Comparison of ENCODE assay signal across 1 cellular context in the genomic region with DNA sequence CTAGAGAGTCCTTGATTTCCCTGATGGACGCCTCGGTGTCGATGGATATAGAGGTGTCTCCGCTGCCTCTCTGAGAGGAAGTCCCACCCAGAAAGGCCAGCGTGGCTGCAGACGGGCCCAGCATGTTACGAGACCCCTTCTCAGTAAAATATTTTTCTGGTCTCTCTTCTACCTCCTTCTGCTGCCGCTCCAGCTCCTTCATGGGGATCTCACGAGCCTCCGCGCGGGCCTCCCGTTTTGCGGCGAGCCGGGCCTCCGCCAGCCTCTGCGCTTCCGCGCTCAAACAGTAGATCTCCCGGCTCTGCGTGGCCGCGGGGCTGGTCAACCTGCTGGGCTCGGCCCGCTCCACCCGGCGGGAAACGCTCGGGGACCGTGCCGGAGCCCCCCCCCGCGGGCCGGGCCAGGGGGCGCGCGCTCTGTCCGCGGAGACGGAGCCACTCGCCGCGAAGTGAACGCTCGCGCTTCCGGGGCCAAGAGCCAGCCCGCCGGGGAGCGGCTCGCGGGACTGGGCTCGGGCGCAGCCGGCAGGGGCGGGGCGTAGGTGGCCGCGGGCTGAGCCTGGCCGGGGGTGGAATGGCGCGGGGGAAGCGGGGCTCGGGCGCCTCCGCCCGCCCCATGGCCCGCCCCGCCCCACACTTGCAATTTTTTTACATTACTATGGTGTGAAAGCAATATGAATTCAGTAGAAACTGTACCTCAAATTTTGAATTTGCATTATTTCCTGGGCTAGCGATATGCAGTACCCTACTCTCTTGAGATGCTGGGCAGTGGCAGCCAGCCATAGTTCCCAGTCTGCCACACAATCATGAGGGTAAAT.
TF ChIP-seq lines count a peak whose summit lies in the region.

No MANE protein-coding gene starts in this region.

TF ChIP-seq in HepG2, 621 proteins besides CTCF, POLR2A, EP300 and RAD21 (continued from another document and continues in another):
- TF ChIP-seq, protein P1, sequence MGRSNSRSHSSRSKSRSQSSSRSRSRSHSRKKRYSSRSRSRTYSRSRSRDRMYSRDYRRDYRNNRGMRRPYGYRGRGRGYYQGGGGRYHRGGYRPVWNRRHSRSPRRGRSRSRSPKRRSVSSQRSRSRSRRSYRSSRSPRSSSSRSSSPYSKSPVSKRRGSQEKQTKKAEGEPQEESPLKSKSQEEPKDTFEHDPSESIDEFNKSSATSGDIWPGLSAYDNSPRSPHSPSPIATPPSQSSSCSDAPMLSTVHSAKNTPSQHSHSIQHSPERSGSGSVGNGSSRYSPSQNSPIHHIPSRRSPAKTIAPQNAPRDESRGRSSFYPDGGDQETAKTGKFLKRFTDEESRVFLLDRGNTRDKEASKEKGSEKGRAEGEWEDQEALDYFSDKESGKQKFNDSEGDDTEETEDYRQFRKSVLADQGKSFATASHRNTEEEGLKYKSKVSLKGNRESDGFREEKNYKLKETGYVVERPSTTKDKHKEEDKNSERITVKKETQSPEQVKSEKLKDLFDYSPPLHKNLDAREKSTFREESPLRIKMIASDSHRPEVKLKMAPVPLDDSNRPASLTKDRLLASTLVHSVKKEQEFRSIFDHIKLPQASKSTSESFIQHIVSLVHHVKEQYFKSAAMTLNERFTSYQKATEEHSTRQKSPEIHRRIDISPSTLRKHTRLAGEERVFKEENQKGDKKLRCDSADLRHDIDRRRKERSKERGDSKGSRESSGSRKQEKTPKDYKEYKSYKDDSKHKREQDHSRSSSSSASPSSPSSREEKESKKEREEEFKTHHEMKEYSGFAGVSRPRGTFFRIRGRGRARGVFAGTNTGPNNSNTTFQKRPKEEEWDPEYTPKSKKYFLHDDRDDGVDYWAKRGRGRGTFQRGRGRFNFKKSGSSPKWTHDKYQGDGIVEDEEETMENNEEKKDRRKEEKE (IDR thresholded peaks at IDR 0.05): no peak
- TF ChIP-seq GATAD1 (CRISPR knock-in tag; IDR thresholded peaks at IDR 0.05): 0 out of 2 replicates have a peak, but pooled peaks have one; percentile 22
- 0 out of 2 replicates have a peak, but pooled peaks have one; percentile 46 for TF ChIP-seq ZNF329 (CRISPR knock-in tag; IDR thresholded peaks at IDR 0.05; ENCODE audit: low read depth)
- no peak for TF ChIP-seq FOXO1 (CRISPR knock-in tag; IDR thresholded peaks at IDR 0.05)
- TF ChIP-seq, protein P2, sequence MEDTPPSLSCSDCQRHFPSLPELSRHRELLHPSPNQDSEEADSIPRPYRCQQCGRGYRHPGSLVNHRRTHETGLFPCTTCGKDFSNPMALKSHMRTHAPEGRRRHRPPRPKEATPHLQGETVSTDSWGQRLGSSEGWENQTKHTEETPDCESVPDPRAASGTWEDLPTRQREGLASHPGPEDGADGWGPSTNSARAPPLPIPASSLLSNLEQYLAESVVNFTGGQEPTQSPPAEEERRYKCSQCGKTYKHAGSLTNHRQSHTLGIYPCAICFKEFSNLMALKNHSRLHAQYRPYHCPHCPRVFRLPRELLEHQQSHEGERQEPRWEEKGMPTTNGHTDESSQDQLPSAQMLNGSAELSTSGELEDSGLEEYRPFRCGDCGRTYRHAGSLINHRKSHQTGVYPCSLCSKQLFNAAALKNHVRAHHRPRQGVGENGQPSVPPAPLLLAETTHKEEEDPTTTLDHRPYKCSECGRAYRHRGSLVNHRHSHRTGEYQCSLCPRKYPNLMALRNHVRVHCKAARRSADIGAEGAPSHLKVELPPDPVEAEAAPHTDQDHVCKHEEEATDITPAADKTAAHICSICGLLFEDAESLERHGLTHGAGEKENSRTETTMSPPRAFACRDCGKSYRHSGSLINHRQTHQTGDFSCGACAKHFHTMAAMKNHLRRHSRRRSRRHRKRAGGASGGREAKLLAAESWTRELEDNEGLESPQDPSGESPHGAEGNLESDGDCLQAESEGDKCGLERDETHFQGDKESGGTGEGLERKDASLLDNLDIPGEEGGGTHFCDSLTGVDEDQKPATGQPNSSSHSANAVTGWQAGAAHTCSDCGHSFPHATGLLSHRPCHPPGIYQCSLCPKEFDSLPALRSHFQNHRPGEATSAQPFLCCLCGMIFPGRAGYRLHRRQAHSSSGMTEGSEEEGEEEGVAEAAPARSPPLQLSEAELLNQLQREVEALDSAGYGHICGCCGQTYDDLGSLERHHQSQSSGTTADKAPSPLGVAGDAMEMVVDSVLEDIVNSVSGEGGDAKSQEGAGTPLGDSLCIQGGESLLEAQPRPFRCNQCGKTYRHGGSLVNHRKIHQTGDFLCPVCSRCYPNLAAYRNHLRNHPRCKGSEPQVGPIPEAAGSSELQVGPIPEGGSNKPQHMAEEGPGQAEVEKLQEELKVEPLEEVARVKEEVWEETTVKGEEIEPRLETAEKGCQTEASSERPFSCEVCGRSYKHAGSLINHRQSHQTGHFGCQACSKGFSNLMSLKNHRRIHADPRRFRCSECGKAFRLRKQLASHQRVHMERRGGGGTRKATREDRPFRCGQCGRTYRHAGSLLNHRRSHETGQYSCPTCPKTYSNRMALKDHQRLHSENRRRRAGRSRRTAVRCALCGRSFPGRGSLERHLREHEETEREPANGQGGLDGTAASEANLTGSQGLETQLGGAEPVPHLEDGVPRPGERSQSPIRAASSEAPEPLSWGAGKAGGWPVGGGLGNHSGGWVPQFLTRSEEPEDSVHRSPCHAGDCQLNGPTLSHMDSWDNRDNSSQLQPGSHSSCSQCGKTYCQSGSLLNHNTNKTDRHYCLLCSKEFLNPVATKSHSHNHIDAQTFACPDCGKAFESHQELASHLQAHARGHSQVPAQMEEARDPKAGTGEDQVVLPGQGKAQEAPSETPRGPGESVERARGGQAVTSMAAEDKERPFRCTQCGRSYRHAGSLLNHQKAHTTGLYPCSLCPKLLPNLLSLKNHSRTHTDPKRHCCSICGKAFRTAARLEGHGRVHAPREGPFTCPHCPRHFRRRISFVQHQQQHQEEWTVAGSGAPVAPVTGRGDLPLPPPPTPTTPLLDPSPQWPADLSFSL (CRISPR knock-in tag; IDR thresholded peaks at IDR 0.05): no peak
- no peak for TF ChIP-seq ZNF598 (CRISPR knock-in tag; IDR thresholded peaks at IDR 0.05; ENCODE audit: borderline replicate concordance)
- TF ChIP-seq IKZF4 (CRISPR knock-in tag; IDR thresholded peaks at IDR 0.05; ENCODE audit: borderline replicate concordance, low read depth, not compliant biosample characterization): peak; percentile 34
- 0 out of 2 replicates have a peak, but pooled peaks have one; percentile 45 for TF ChIP-seq IRX3 (CRISPR knock-in tag; IDR thresholded peaks at IDR 0.05; ENCODE audit: borderline replicate concordance, low read depth)
- TF ChIP-seq, protein P3, sequence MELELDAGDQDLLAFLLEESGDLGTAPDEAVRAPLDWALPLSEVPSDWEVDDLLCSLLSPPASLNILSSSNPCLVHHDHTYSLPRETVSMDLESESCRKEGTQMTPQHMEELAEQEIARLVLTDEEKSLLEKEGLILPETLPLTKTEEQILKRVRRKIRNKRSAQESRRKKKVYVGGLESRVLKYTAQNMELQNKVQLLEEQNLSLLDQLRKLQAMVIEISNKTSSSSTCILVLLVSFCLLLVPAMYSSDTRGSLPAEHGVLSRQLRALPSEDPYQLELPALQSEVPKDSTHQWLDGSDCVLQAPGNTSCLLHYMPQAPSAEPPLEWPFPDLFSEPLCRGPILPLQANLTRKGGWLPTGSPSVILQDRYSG (CRISPR knock-in tag; IDR thresholded peaks at IDR 0.05): no peak
- TF ChIP-seq TCF12 (IDR thresholded peaks at IDR 0.05): no peak
- no peak for TF ChIP-seq TCF12 (CRISPR knock-in tag; IDR thresholded peaks at IDR 0.05)
- TF ChIP-seq, protein P4, sequence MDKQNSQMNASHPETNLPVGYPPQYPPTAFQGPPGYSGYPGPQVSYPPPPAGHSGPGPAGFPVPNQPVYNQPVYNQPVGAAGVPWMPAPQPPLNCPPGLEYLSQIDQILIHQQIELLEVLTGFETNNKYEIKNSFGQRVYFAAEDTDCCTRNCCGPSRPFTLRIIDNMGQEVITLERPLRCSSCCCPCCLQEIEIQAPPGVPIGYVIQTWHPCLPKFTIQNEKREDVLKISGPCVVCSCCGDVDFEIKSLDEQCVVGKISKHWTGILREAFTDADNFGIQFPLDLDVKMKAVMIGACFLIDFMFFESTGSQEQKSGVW (CRISPR knock-in tag; IDR thresholded peaks at IDR 0.05; ENCODE audit: borderline replicate concordance): no peak
- TF ChIP-seq, protein P5, sequence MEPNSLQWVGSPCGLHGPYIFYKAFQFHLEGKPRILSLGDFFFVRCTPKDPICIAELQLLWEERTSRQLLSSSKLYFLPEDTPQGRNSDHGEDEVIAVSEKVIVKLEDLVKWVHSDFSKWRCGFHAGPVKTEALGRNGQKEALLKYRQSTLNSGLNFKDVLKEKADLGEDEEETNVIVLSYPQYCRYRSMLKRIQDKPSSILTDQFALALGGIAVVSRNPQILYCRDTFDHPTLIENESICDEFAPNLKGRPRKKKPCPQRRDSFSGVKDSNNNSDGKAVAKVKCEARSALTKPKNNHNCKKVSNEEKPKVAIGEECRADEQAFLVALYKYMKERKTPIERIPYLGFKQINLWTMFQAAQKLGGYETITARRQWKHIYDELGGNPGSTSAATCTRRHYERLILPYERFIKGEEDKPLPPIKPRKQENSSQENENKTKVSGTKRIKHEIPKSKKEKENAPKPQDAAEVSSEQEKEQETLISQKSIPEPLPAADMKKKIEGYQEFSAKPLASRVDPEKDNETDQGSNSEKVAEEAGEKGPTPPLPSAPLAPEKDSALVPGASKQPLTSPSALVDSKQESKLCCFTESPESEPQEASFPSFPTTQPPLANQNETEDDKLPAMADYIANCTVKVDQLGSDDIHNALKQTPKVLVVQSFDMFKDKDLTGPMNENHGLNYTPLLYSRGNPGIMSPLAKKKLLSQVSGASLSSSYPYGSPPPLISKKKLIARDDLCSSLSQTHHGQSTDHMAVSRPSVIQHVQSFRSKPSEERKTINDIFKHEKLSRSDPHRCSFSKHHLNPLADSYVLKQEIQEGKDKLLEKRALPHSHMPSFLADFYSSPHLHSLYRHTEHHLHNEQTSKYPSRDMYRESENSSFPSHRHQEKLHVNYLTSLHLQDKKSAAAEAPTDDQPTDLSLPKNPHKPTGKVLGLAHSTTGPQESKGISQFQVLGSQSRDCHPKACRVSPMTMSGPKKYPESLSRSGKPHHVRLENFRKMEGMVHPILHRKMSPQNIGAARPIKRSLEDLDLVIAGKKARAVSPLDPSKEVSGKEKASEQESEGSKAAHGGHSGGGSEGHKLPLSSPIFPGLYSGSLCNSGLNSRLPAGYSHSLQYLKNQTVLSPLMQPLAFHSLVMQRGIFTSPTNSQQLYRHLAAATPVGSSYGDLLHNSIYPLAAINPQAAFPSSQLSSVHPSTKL (CRISPR knock-in tag; IDR thresholded peaks at IDR 0.05): 0 out of 2 replicates have a peak, but pooled peaks have one; percentile 33
- TF ChIP-seq ZNF225 (CRISPR knock-in tag; IDR thresholded peaks at IDR 0.05): peak; percentile 43; the same call in 1 of the 2 replicates
- peak; percentile 51; the same call in 1 of the 2 replicates for TF ChIP-seq ZNF747 (CRISPR knock-in tag; IDR thresholded peaks at IDR 0.05; ENCODE audit: borderline replicate concordance)
- TF ChIP-seq, protein P6, sequence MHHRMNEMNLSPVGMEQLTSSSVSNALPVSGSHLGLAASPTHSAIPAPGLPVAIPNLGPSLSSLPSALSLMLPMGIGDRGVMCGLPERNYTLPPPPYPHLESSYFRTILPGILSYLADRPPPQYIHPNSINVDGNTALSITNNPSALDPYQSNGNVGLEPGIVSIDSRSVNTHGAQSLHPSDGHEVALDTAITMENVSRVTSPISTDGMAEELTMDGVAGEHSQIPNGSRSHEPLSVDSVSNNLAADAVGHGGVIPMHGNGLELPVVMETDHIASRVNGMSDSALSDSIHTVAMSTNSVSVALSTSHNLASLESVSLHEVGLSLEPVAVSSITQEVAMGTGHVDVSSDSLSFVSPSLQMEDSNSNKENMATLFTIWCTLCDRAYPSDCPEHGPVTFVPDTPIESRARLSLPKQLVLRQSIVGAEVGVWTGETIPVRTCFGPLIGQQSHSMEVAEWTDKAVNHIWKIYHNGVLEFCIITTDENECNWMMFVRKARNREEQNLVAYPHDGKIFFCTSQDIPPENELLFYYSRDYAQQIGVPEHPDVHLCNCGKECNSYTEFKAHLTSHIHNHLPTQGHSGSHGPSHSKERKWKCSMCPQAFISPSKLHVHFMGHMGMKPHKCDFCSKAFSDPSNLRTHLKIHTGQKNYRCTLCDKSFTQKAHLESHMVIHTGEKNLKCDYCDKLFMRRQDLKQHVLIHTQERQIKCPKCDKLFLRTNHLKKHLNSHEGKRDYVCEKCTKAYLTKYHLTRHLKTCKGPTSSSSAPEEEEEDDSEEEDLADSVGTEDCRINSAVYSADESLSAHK (CRISPR knock-in tag; IDR thresholded peaks at IDR 0.05; ENCODE audit: borderline replicate concordance): no peak
- TF ChIP-seq SATB2 (CRISPR knock-in tag; IDR thresholded peaks at IDR 0.05): no peak
- TF ChIP-seq ZNF792 (CRISPR knock-in tag; IDR thresholded peaks at IDR 0.05): 0 out of 2 replicates have a peak, but pooled peaks have one; percentile 38
- TF ChIP-seq ZNF790 (CRISPR knock-in tag; IDR thresholded peaks at IDR 0.05; ENCODE audit: borderline replicate concordance): peak; percentile 73; the same call in 1 of the 2 replicates
- 0 out of 2 replicates have a peak, but pooled peaks have one; percentile 40 for TF ChIP-seq KLF6 (CRISPR knock-in tag; IDR thresholded peaks at IDR 0.05)
- TF ChIP-seq RBFOX2 (IDR thresholded peaks at IDR 0.05; ENCODE audit: low read depth, low read length): peak; percentile 91
- no peak for TF ChIP-seq MAFF (IDR thresholded peaks at IDR 0.05; ENCODE audit: low read depth, low read length)
- TF ChIP-seq, protein P7, sequence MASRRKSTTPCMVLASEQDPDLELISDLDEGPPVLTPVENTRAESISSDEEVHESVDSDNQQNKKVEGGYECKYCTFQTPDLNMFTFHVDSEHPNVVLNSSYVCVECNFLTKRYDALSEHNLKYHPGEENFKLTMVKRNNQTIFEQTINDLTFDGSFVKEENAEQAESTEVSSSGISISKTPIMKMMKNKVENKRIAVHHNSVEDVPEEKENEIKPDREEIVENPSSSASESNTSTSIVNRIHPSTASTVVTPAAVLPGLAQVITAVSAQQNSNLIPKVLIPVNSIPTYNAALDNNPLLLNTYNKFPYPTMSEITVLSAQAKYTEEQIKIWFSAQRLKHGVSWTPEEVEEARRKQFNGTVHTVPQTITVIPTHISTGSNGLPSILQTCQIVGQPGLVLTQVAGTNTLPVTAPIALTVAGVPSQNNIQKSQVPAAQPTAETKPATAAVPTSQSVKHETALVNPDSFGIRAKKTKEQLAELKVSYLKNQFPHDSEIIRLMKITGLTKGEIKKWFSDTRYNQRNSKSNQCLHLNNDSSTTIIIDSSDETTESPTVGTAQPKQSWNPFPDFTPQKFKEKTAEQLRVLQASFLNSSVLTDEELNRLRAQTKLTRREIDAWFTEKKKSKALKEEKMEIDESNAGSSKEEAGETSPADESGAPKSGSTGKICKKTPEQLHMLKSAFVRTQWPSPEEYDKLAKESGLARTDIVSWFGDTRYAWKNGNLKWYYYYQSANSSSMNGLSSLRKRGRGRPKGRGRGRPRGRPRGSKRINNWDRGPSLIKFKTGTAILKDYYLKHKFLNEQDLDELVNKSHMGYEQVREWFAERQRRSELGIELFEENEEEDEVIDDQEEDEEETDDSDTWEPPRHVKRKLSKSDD (CRISPR knock-in tag; IDR thresholded peaks at IDR 0.05; ENCODE audit: low read depth): peak; percentile 82; the same call in 1 of the 2 replicates
- 0 out of 2 replicates have a peak, but pooled peaks have one; percentile 55 for TF ChIP-seq ZNF567 (CRISPR knock-in tag; IDR thresholded peaks at IDR 0.05; ENCODE audit: borderline replicate concordance)
- TF ChIP-seq, protein P8, sequence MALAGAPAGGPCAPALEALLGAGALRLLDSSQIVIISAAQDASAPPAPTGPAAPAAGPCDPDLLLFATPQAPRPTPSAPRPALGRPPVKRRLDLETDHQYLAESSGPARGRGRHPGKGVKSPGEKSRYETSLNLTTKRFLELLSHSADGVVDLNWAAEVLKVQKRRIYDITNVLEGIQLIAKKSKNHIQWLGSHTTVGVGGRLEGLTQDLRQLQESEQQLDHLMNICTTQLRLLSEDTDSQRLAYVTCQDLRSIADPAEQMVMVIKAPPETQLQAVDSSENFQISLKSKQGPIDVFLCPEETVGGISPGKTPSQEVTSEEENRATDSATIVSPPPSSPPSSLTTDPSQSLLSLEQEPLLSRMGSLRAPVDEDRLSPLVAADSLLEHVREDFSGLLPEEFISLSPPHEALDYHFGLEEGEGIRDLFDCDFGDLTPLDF (CRISPR knock-in tag; IDR thresholded peaks at IDR 0.05): no peak
- TF ChIP-seq ZBTB38 (CRISPR knock-in tag; IDR thresholded peaks at IDR 0.05): peak; percentile 96
- peak; percentile 76 for TF ChIP-seq YY1 (IDR thresholded peaks at IDR 0.05; ENCODE audit: insufficient read depth, insufficient replicate concordance, low read depth, low read length)
- no peak for TF ChIP-seq HDAC2 (CRISPR knock-in tag; IDR thresholded peaks at IDR 0.05)
